In genomic region chr5:14351845-14352712, GRCh38 we compare ENCODE assay signal across 8 cellular contexts.
A peak's percentile ranks its signal among the peaks of the same experiment; 100 is the strongest.
DNase-seq lines count a peak whose midpoint lies in the region; ATAC-seq and TF ChIP-seq lines count a peak whose summit lies in the region.

No MANE protein-coding gene starts in this region.

- POLR2A ChIA-PET in CD8-positive, alpha-beta T cell (lab: Charles Lee) = no interaction called here
- POLR2A ChIA-PET in activated CD4-positive, alpha-beta memory T cell treated with anti-CD3 and anti-CD28 coated beads for 36 hours (lab: Charles Lee) = no interaction called here

- ATAC-seq in CD8-positive, alpha-beta T cell = peak; percentile 95
- ATAC-seq in GM19395 (IDR thresholded peaks at IDR 0.05; ENCODE audit: unreplicated experiment) = peak; percentile 85
- ATAC-seq in HG03460 (IDR thresholded peaks at IDR 0.05; ENCODE audit: unreplicated experiment) = peak; percentile 86

- H3K4me3 ChIP-seq in CD8-positive, alpha-beta T cell (ENCODE audit: low read depth, low read length) = no peak overlapping the region

- no peaks in the 10 kb centered on the region for H3K9me3 ChIP-seq in CD8-positive, alpha-beta T cell (ENCODE audit: low read length)

- no peak overlapping the region for H3K4me3 Mint-ChIP-seq in CD8-positive, alpha-beta T cell
- no peak overlapping the region for H3K4me3 Mint-ChIP-seq in activated CD4-positive, alpha-beta memory T cell treated with anti-CD3 and anti-CD28 coated beads for 36 hours

- H3K4me1 Mint-ChIP-seq in CD8-positive, alpha-beta T cell (ENCODE audit: low read depth) = no peaks in the 10 kb centered on the region
- H3K4me1 Mint-ChIP-seq in activated CD4-positive, alpha-beta memory T cell treated with anti-CD3 and anti-CD28 coated beads for 36 hours (ENCODE audit: low read depth) = no peaks in the 10 kb centered on the region

- H3K27me3 Mint-ChIP-seq in CD8-positive, alpha-beta T cell (ENCODE audit: low read depth) = peaks cover 3% of the 10 kb centered on the region
- peaks cover 5% of the 10 kb centered on the region for H3K27me3 Mint-ChIP-seq in activated CD4-positive, alpha-beta memory T cell treated with anti-CD3 and anti-CD28 coated beads for 36 hours

- TF ChIP-seq CTCF in CD8-positive, alpha-beta T cell (IDR thresholded peaks at IDR 0.05) = peak; percentile 87

- peak; percentile 26 to 74 (median 52) for DNase-seq in CD8-positive, alpha-beta T cell
- DNase-seq in NCI-H748 treated with DMSO at 0.1 percent for 48 hours (lab: John Stamatoyannopoulos, UW) (peak; percentile 90), midbrain (lab: John Stamatoyannopoulos, UW) (peak; percentile 76)
- DNase-seq in activated CD4-positive, alpha-beta memory T cell treated with anti-CD3 and anti-CD28 coated beads for 36 hours = peak; percentile 69
- DNase-seq in effector CD8-positive, alpha-beta T cell (lab: John Stamatoyannopoulos, UW) = peak; percentile 27
- DNase-seq in stimulated activated CD8-positive, alpha-beta memory T cell treated with anti-CD3 and anti-CD28 coated beads, Interleukin-4, amount 100 ng/mL, for 48 hours = peak; percentile 74

- H3K27me3 ChIP-seq in CD8-positive, alpha-beta T cell (ENCODE audit: insufficient read depth, low read length) = no peaks in the 10 kb centered on the region

- H3K36me3 Mint-ChIP-seq in CD8-positive, alpha-beta T cell = no peaks in the 10 kb centered on the region
- H3K36me3 Mint-ChIP-seq in activated CD4-positive, alpha-beta memory T cell treated with anti-CD3 and anti-CD28 coated beads for 36 hours = no peaks in the 10 kb centered on the region

- H3K27ac Mint-ChIP-seq in CD8-positive, alpha-beta T cell = no peak overlapping the region
- no peak overlapping the region for H3K27ac Mint-ChIP-seq in activated CD4-positive, alpha-beta memory T cell treated with anti-CD3 and anti-CD28 coated beads for 36 hours

- H3K36me3 ChIP-seq in CD8-positive, alpha-beta T cell (ENCODE audit: insufficient read depth, low read length) = no peaks in the 10 kb centered on the region

- CTCF ChIA-PET in CD8-positive, alpha-beta T cell (lab: Charles Lee) = interaction anchor here (0.7 to 2.7 kb wide), 18 partner anchors 10 to 375 kb away, joined by 3 to 42 read pairs (median 4); no protein-coding TSS in a partner anchor
- CTCF ChIA-PET in activated CD4-positive, alpha-beta memory T cell treated with anti-CD3 and anti-CD28 coated beads for 36 hours (lab: Charles Lee) = interaction anchor here (0.6 to 2.8 kb wide), 24 partner anchors 9 to 758 kb away, joined by 3 to 59 read pairs (median 4); partner anchors contain the start of gene OTULIN

- intact Hi-C loops in CD8-positive, alpha-beta T cell (cut with DNase I, micrococcal nuclease) = loop anchor here (1.0 to 5.0 kb wide), 3 partner anchors 47 to 665 kb away; no protein-coding TSS in a partner anchor
- intact Hi-C loops in activated CD4-positive, alpha-beta memory T cell treated with anti-CD3 and anti-CD28 coated beads for 36 hours (cut with micrococcal nuclease) = loop anchor here (1.0 to 5.0 kb wide), 4 partner anchors 47 to 660 kb away; no protein-coding TSS in a partner anchor

- no peaks in the 10 kb centered on the region for H3K9me3 Mint-ChIP-seq in CD8-positive, alpha-beta T cell
- H3K9me3 Mint-ChIP-seq in activated CD4-positive, alpha-beta memory T cell treated with anti-CD3 and anti-CD28 coated beads for 36 hours = peaks cover 6% of the 10 kb centered on the region

- no peak overlapping the region for H3K27ac ChIP-seq in CD8-positive, alpha-beta T cell (ENCODE audit: low read depth, low read length)

- no peaks in the 10 kb centered on the region for H3K4me1 ChIP-seq in CD8-positive, alpha-beta T cell (ENCODE audit: insufficient read depth, low read length)

Comparison
In these comparisons a context has a peak if more than half of its experiments do, and no peak if none do; other contexts are left out.
1. DNase-seq: peak in every context shown above with its lines; median percentile 90 in NCI-H748 treated with DMSO at 0.1 percent for 48 hours; 76 in midbrain; 74 in stimulated activated CD8-positive, alpha-beta memory T cell treated with anti-CD3 and anti-CD28 coated beads, Interleukin-4, amount 100 ng/mL, for 48 hours; 69 in activated CD4-positive, alpha-beta memory T cell treated with anti-CD3 and anti-CD28 coated beads for 36 hours; 52 in CD8-positive, alpha-beta T cell; 27 in effector CD8-positive, alpha-beta T cell.